ENCODE assay signal across 24 cellular contexts in genomic region chr10:29545122-29545521, GRCh38.
"Had no signal": no experiment of that assay in that cellular context is flagged by ENCODE, and none has a peak within 500 bp of the region (broad histone marks: within the 10 kb centered on the region; RNA-seq: fewer than 3 reads in every experiment).

No MANE protein-coding gene starts in this region.

- H3K27ac Mint-ChIP-seq: activated CD4-positive, alpha-beta memory T cell treated with anti-CD3 and anti-CD28 coated beads, Interleukin-2, amount 10 ng/mL, durations not matched to agents 7 days and 5 days; activated CD4-positive, alpha-beta T cell treated with anti-CD3 and anti-CD28 coated beads, Interleukin-2, amount 10 ng/mL, durations not matched to agents 7 days and 5 days; activated naive CD4-positive, alpha-beta T cell treated with anti-CD3 and anti-CD28 coated beads, Interleukin-2, amount 10 ng/mL, durations not matched to agents 7 days and 5 days; activated naive CD8-positive, alpha-beta T cell treated with anti-CD3 and anti-CD28 coated beads, Interleukin-2, amount 10 ng/mL, durations not matched to agents 7 days and 5 days; activated T-cell treated with anti-CD3 and anti-CD28 coated beads, Interleukin-2, amount 50 U/mL, for 24 hours; brain; effector memory CD8-positive, alpha-beta T cell had no signal

- H3K27me3 ChIP-seq: ascending aorta had no signal

- DNase-seq: activated CD4-positive, alpha-beta memory T cell treated with anti-CD3 and anti-CD28 coated beads, Interleukin-2, amount 10 ng/mL, durations not matched to agents 7 days and 5 days; activated CD4-positive, alpha-beta T cell treated with anti-CD3 and anti-CD28 coated beads for 1 hour; activated CD4-positive, alpha-beta T cell treated with anti-CD3 and anti-CD28 coated beads, Interleukin-2, amount 10 ng/mL, durations not matched to agents 7 days and 5 days; activated CD8-positive, alpha-beta memory T cell treated with anti-CD3 and anti-CD28 coated beads, Interleukin-2, amount 50 U/mL, for 48 hours; activated gamma-delta T cell; activated naive CD4-positive, alpha-beta T cell treated with anti-CD3 and anti-CD28 coated beads, Interleukin-2, amount 10 ng/mL, durations not matched to agents 7 days and 5 days; activated naive CD8-positive, alpha-beta T cell treated with anti-CD3 and anti-CD28 coated beads, Interleukin-2, amount 10 ng/mL, durations not matched to agents 7 days and 5 days; activated T-cell treated with anti-CD3 and anti-CD28 coated beads, Interleukin-2, amount 50 U/mL, for 24 hours; caudate nucleus; cortex of kidney; effector memory CD8-positive, alpha-beta T cell; foreskin fibroblast; mammary epithelial cell; naive thymus-derived CD8-positive, alpha-beta T cell; stimulated activated CD4-positive, alpha-beta T cell treated with anti-CD3 and anti-CD28 coated beads, Interleukin-15, amount 100 ng/mL, for 24 hours; stimulated activated CD4-positive, alpha-beta T cell treated with anti-CD3 and anti-CD28 coated beads, Interleukin-2, amount 100 ng/mL, for 24 hours; stimulated activated naive CD4-positive, alpha-beta T cell; T-helper 2 cell; trophoblast cell had no signal

- ATAC-seq: effector memory CD8-positive, alpha-beta T cell; naive thymus-derived CD8-positive, alpha-beta T cell had no signal

- H3K4me3 Mint-ChIP-seq: activated CD4-positive, alpha-beta memory T cell treated with anti-CD3 and anti-CD28 coated beads, Interleukin-2, amount 10 ng/mL, durations not matched to agents 7 days and 5 days; activated CD4-positive, alpha-beta T cell treated with anti-CD3 and anti-CD28 coated beads, Interleukin-2, amount 10 ng/mL, durations not matched to agents 7 days and 5 days; activated naive CD4-positive, alpha-beta T cell treated with anti-CD3 and anti-CD28 coated beads, Interleukin-2, amount 10 ng/mL, durations not matched to agents 7 days and 5 days; activated naive CD8-positive, alpha-beta T cell treated with anti-CD3 and anti-CD28 coated beads, Interleukin-2, amount 10 ng/mL, durations not matched to agents 7 days and 5 days; activated T-cell treated with anti-CD3 and anti-CD28 coated beads, Interleukin-2, amount 50 U/mL, for 24 hours; brain; effector memory CD8-positive, alpha-beta T cell; mesothelial cell of epicardium; naive thymus-derived CD8-positive, alpha-beta T cell had no signal

- H3K27ac ChIP-seq: ascending aorta had no signal

- FAIRE-seq: islet of Langerhans, urothelium cell line had no signal

- H3K27me3 Mint-ChIP-seq: activated CD4-positive, alpha-beta memory T cell treated with anti-CD3 and anti-CD28 coated beads, Interleukin-2, amount 10 ng/mL, durations not matched to agents 7 days and 5 days; activated CD4-positive, alpha-beta T cell treated with anti-CD3 and anti-CD28 coated beads, Interleukin-2, amount 10 ng/mL, durations not matched to agents 7 days and 5 days; activated naive CD4-positive, alpha-beta T cell treated with anti-CD3 and anti-CD28 coated beads, Interleukin-2, amount 10 ng/mL, durations not matched to agents 7 days and 5 days; activated naive CD8-positive, alpha-beta T cell treated with anti-CD3 and anti-CD28 coated beads, Interleukin-2, amount 10 ng/mL, durations not matched to agents 7 days and 5 days; activated T-cell treated with anti-CD3 and anti-CD28 coated beads, Interleukin-2, amount 50 U/mL, for 24 hours; brain; effector memory CD8-positive, alpha-beta T cell; naive thymus-derived CD8-positive, alpha-beta T cell had no signal

- H3K9me3 Mint-ChIP-seq: activated CD4-positive, alpha-beta memory T cell treated with anti-CD3 and anti-CD28 coated beads, Interleukin-2, amount 10 ng/mL, durations not matched to agents 7 days and 5 days; activated CD4-positive, alpha-beta T cell treated with anti-CD3 and anti-CD28 coated beads, Interleukin-2, amount 10 ng/mL, durations not matched to agents 7 days and 5 days; activated naive CD4-positive, alpha-beta T cell treated with anti-CD3 and anti-CD28 coated beads, Interleukin-2, amount 10 ng/mL, durations not matched to agents 7 days and 5 days; activated naive CD8-positive, alpha-beta T cell treated with anti-CD3 and anti-CD28 coated beads, Interleukin-2, amount 10 ng/mL, durations not matched to agents 7 days and 5 days; activated T-cell treated with anti-CD3 and anti-CD28 coated beads, Interleukin-2, amount 50 U/mL, for 24 hours; brain; effector memory CD8-positive, alpha-beta T cell; mesothelial cell of epicardium; naive thymus-derived CD8-positive, alpha-beta T cell had no signal
